In the genomic region with DNA sequence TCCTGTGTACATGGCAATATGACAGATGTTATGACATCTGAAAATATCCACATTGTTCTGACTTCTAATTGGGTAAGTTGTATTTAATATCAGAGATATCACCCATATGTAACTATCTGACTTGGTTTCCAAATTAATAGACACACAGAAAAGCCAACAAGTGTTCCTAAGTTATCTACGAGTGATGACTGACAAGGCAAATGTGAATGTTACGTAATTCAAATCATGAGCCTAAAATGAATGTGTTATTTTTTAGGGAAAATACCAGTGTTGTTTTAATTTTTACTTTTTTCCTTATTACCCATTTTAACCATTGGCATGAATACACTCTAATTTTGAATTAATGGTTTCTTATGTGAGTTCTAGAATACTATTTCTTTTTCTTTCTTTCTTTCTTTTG, we compare ENCODE assay signal across 3 cellular contexts.
TF ChIP-seq lines count a peak whose summit lies in the region.

No MANE protein-coding gene starts in this region.

TF ChIP-seq in HepG2, 621 proteins besides CTCF, POLR2A, EP300 and RAD21:
- TF ChIP-seq SP2 (CRISPR knock-in tag; IDR thresholded peaks at IDR 0.05) (no peak), CEBPB (IDR thresholded peaks at IDR 0.05; ENCODE audit: borderline replicate concordance, low read depth, low read length) (peak; percentile 50; the same call in 1 of the 2 replicates)

TF ChIP-seq in IMR-90, 13 proteins besides CTCF, POLR2A, EP300 and RAD21:
- TF ChIP-seq RCOR1 (IDR thresholded peaks at IDR 0.05; ENCODE audit: insufficient replicate concordance, low read length) (no peak), CEBPB (IDR thresholded peaks at IDR 0.05; ENCODE audit: low read depth, low read length) (peak; percentile 58)

TF ChIP-seq in K562, 482 proteins besides CTCF, POLR2A, EP300 and RAD21:
- TF ChIP-seq RBM39 (optimal IDR thresholded peaks at IDR 0.05; ENCODE audit: low read depth, low read length) (no peak), CEBPB (tag; IDR thresholded peaks at IDR 0.05) (peak; percentile 76)
